In genomic region chr7:36965625-36966024, GRCh38 we compare ENCODE assay signal across 23 cellular contexts.
"Had no signal": no experiment of that assay in that cellular context is flagged by ENCODE, and none has a peak within 500 bp of the region (broad histone marks: within the 10 kb centered on the region; RNA-seq: fewer than 3 reads in every experiment).

No MANE protein-coding gene starts in this region.

- DNase-seq: activated CD4-positive, alpha-beta T cell treated with anti-CD3 and anti-CD28 coated beads for 48 hours; activated CD4-positive, alpha-beta T cell treated with anti-CD3 and anti-CD28 coated beads, Interleukin-2, amount 50 U/mL, for 48 hours; activated CD4-positive, CD25-positive, alpha-beta regulatory T cell treated with anti-CD3 and anti-CD28 coated beads, Interleukin-2, amount 50 U/mL, for 72 hours; activated CD8-positive, alpha-beta memory T cell treated with anti-CD3 and anti-CD28 coated beads, Interleukin-2, amount 10 ng/mL, durations not matched to agents 7 days and 5 days; activated gamma-delta T cell; activated naive CD4-positive, alpha-beta T cell treated with anti-CD3 and anti-CD28 coated beads for 36 hours; activated T-cell treated with anti-CD3 and anti-CD28 coated beads, Interleukin-2, amount 50 U/mL, for 48 hours; amygdala; KG1; NCI-H1048; NCI-H1417 treated with DMSO at 0.1 percent for 48 hours; NCI-H1694; NCI-H2107; NCI-H2171 treated with DMSO at 0.1 percent for 48 hours; NCI-H226; NCI-H526; NCI-H82; Peyer's patch; Right ventricle myocardium superior; SJCRH30; SK-N-SH had no signal

- H3K4me3 ChIP-seq: Peyer's patch, SJCRH30 had no signal

- H3K36me3 ChIP-seq: Peyer's patch, SJCRH30 had no signal

- H3K27me3 ChIP-seq: Peyer's patch, SJCRH30 had no signal

- H3K9me3 ChIP-seq: Peyer's patch, SJCRH30 had no signal

- H3K27ac ChIP-seq: Peyer's patch, RWPE1, SJCRH30 had no signal

- ATAC-seq: activated CD8-positive, alpha-beta memory T cell treated with anti-CD3 and anti-CD28 coated beads, Interleukin-2, amount 10 ng/mL, durations not matched to agents 7 days and 5 days; activated T-helper 17 cell treated with anti-CD3 and anti-CD28 coated beads, Interleukin-2, amount 50 U/mL, for 72 hours had no signal

- H3K4me1 ChIP-seq: Peyer's patch had no signal
